In genomic region chr1:233668725-233669294, GRCh38 we compare ENCODE assay signal across 8 cellular contexts. TPM values are rescaled to one million over a fixed set of nuclear protein-coding genes. Genes with fewer than 3 reads are reported as not detected.
DNase-seq lines count a peak whose midpoint lies in the region; ATAC-seq and TF ChIP-seq lines count a peak whose summit lies in the region.

No MANE protein-coding gene starts in this region.

- WGBS in body of pancreas, 2 donors = 74 to 83% methylated on average over 7 of the region's 7 CpGs

- no peaks in the 10 kb centered on the region for H3K36me3 ChIP-seq in body of pancreas (replicated peaks in 1 of 2; ENCODE audit: insufficient read depth in 1 of 2, low read depth in 2 of 2)

- no peaks in the 10 kb centered on the region for H3K9me3 ChIP-seq in body of pancreas

- H3K4me3 ChIP-seq in body of pancreas = no peak overlapping the region

- ATAC-seq in GM18873 (IDR thresholded peaks at IDR 0.05; ENCODE audit: low FRiP score, unreplicated experiment) (peak; percentile 60), HG03280 (IDR thresholded peaks at IDR 0.05; ENCODE audit: unreplicated experiment) (peak; percentile 70), body of pancreas (peak; percentile 47)

- no peak for TF ChIP-seq CTCF in body of pancreas (IDR thresholded peaks at IDR 0.05)

- intact Hi-C loops in body of pancreas (cut with DNase I) = no loop called here

- peaks cover 12% of the 10 kb centered on the region for H3K4me1 ChIP-seq in body of pancreas

- TF ChIP-seq POLR2A in body of pancreas (IDR thresholded peaks at IDR 0.05) = no peak

- no peak overlapping the region for H3K27ac ChIP-seq in body of pancreas

- H3K27me3 ChIP-seq in body of pancreas = no peaks in the 10 kb centered on the region

- DNase-seq in body of pancreas (peak in 2 of 4 donors; percentile 24 to 32), renal cortical epithelial cell (ENCODE audit: low read depth) (peak; percentile 82), ureter (ENCODE audit: low spot score) (no peak), NK-92 (lab: John Stamatoyannopoulos, UW; ENCODE audit: unreplicated experiment) (no peak), NCI-H345 treated with DMSO at 0.1 percent for 48 hours (lab: John Stamatoyannopoulos, UW; ENCODE audit: unreplicated experiment) (no peak), NCI-H524 treated with DMSO at 0.1 percent for 48 hours (lab: John Stamatoyannopoulos, UW) (no peak)

RNA-seq across cellular contexts. Expression of gene KCNK1, which starts 54.9 kb away (rescaled TPM):
- 1 to 10 TPM; 5.2 to 6.3 TPM for total RNA-seq in body of pancreas
- 11.2 and 13.2 TPM in 2 replicates for total RNA-seq in renal cortical epithelial cell
- 6.9 TPM for total RNA-seq in ureter
